ENCODE assay signal across 22 cellular contexts in genomic region chr5:101932599-101932998, GRCh38.
DNase-seq lines count a peak whose midpoint lies in the region; FAIRE-seq and TF ChIP-seq lines count a peak whose summit lies in the region.
"Had no signal": no experiment of that assay in that cellular context is flagged by ENCODE, and none has a peak within 500 bp of the region (broad histone marks: within the 10 kb centered on the region; RNA-seq: fewer than 3 reads in every experiment).

No MANE protein-coding gene starts in this region.

- H3K4me3 Mint-ChIP-seq in endothelial cell (ENCODE audit: unreplicated experiment) = no peak overlapping the region
- H3K4me3 Mint-ChIP-seq: GM23338; H9; T-helper 1 cell treated with Interleukin-12 subunit alpha and Interleukin-12 subunit beta and Interleukin-4 antibody, amounts not matched to agents 30 μg/mL and 1 μg/mL, for 36 hours had no signal

- no peak overlapping the region for H3K27ac Mint-ChIP-seq in endothelial cell (ENCODE audit: unreplicated experiment)
- H3K27ac Mint-ChIP-seq: GM23338; H9; T-helper 1 cell treated with Interleukin-12 subunit alpha and Interleukin-12 subunit beta and Interleukin-4 antibody, amounts not matched to agents 30 μg/mL and 1 μg/mL, for 36 hours had no signal

- DNase-seq in NCI-H510A treated with DMSO at 0.1 percent for 48 hours (lab: John Stamatoyannopoulos, UW) (peak; percentile 12), NCI-H510A (lab: John Stamatoyannopoulos, UW) (no peak), LNCaP clone FGC (ENCODE audit: low read depth) (peak; percentile 42), NCI-H748 treated with DMSO at 0.1 percent for 48 hours (lab: John Stamatoyannopoulos, UW) (peak; percentile 68), NOMO-1 treated with DMSO at 0.1 percent for 48 hours (lab: John Stamatoyannopoulos, UW; ENCODE audit: unreplicated experiment) (no peak), endothelial cell (ENCODE audit: low spot score) (no peak), GM19239 (ENCODE audit: insufficient read length, low spot score) (no peak)
- DNase-seq: Calu3, H9, Karpas-422, NCI-H1105, NCI-H1436 treated with DMSO at 0.1 percent for 48 hours, NCI-H2081 treated with DMSO at 0.1 percent for 48 hours, NCI-H2171 treated with DMSO at 0.1 percent for 48 hours, NCI-H446 treated with DMSO at 0.1 percent for 48 hours, NCI-H82, Peyer's patch, SK-N-SH, SW 1271 had no signal

- no peaks in the 10 kb centered on the region for H3K36me3 Mint-ChIP-seq in endothelial cell (ENCODE audit: low read depth, unreplicated experiment)

- H3K9me3 Mint-ChIP-seq in endothelial cell (ENCODE audit: unreplicated experiment) = no peaks in the 10 kb centered on the region
- H3K9me3 Mint-ChIP-seq: GM23338; H9; T-helper 1 cell treated with Interleukin-12 subunit alpha and Interleukin-12 subunit beta and Interleukin-4 antibody, amounts not matched to agents 30 μg/mL and 1 μg/mL, for 36 hours had no signal

- H3K4me1 Mint-ChIP-seq in endothelial cell (ENCODE audit: unreplicated experiment) = no peaks in the 10 kb centered on the region
- H3K4me1 Mint-ChIP-seq: GM23338, H9 had no signal

- no peak overlapping the region for H3K4me3 ChIP-seq in LNCaP clone FGC (ENCODE audit: low read depth, low read length)
- H3K4me3 ChIP-seq: GM23338, Peyer's patch had no signal

- no peak for TF ChIP-seq CTCF in LNCaP clone FGC (IDR thresholded peaks at IDR 0.05; ENCODE audit: control insufficient read depth, extremely low read depth, insufficient read depth)
- no peak for TF ChIP-seq CTCF in endothelial cell (IDR thresholded peaks at IDR 0.05; ENCODE audit: unreplicated experiment)

- H3K27me3 Mint-ChIP-seq in endothelial cell (ENCODE audit: unreplicated experiment) = no peaks in the 10 kb centered on the region

- FAIRE-seq in GM19239 (lab: Jason Lieb, UNC) = no peak
- FAIRE-seq: G401.6 had no signal

Comparison
In these comparisons a context has a peak if more than half of its experiments do, and no peak if none do; other contexts are left out.
1. DNase-seq: peak in NCI-H510A treated with DMSO at 0.1 percent for 48 hours (single experiment), LNCaP clone FGC (single experiment) and NCI-H748 treated with DMSO at 0.1 percent for 48 hours (single experiment); none in NCI-H510A (single experiment), NOMO-1 treated with DMSO at 0.1 percent for 48 hours (single experiment), endothelial cell (single experiment) and GM19239 (single experiment).